Comparison of ENCODE assay signal across 17 cellular contexts in genomic region chrX:57629438-57629837, GRCh38. TPM values are rescaled to one million over a fixed set of nuclear protein-coding genes. Genes with fewer than 3 reads are reported as not detected.
"Had no signal": no experiment of that assay in that cellular context is flagged by ENCODE, and none has a peak within 500 bp of the region (broad histone marks: within the 10 kb centered on the region; RNA-seq: fewer than 3 reads in every experiment).

No MANE protein-coding gene starts in this region.

RNA-seq across cellular contexts. Expression of gene NLRP2B, which starts 50.6 kb away (rescaled TPM):
- total RNA-seq: activated naive CD4-positive, alpha-beta T cell treated with anti-CD3 and anti-CD28 coated beads for 36 hours; activated naive CD4-positive, alpha-beta T cell treated with anti-CD3 and anti-CD28 coated beads, Interleukin-2, amount 50 U/mL, for 72 hours; activated naive CD8-positive, alpha-beta T cell treated with anti-CD3 and anti-CD28 coated beads for 36 hours; activated naive CD8-positive, alpha-beta T cell treated with anti-CD3 and anti-CD28 coated beads, Interleukin-2, amount 10 ng/mL, durations not matched to agents 7 days and 5 days; activated T-cell treated with anti-CD3 and anti-CD28 coated beads, Interleukin-2, amount 50 U/mL, for 4 hours; activated T-cell treated with anti-CD3 and anti-CD28 coated beads, Interleukin-2, amount 50 U/mL, for 72 hours; activated T-helper 1 cell treated with anti-CD3 and anti-CD28 coated beads, Interleukin-12 subunit alpha, Interleukin-12 subunit beta, Interleukin-2, Interleukin-4 antibody, amounts not matched to agents 30 ng/mL and 10 ng/mL and 1 ng/mL, durations not matched to agents 14 hours and 24 hours and 36 hours; activated T-helper 17 cell treated with anti-CD3 and anti-CD28 coated beads, Interleukin-2, amount 50 U/mL, for 72 hours; activated T-helper 2 cell treated with anti-CD3 and anti-CD28 coated beads, Interferon-gamma antibody, Interleukin-2, Interleukin-4, amounts not matched to agents 10 μg/mL and 5 μg/mL and 100 μg/mL, durations not matched to agents 14 hours and 24 hours and 36 hours; ascending aorta; astrocyte; body of pancreas; bronchial epithelial cell; cardiac muscle cell; cardiac septum had no signal
- polyA plus RNA-seq: adrenal gland, aorta had no signal
